26 cellular contexts compared by ENCODE assay signal in genomic region chr10:108638225-108638624, GRCh38.
"Had no signal": no experiment of that assay in that cellular context is flagged by ENCODE, and none has a peak within 500 bp of the region (broad histone marks: within the 10 kb centered on the region; RNA-seq: fewer than 3 reads in every experiment).

No MANE protein-coding gene starts in this region.

- H3K27me3 ChIP-seq: body of pancreas, colonic mucosa, esophagus squamous epithelium, gastroesophageal sphincter had no signal

- H3K27ac ChIP-seq: body of pancreas, colonic mucosa, epithelial cell of prostate, esophagus squamous epithelium, gastroesophageal sphincter had no signal

- H3K9me3 ChIP-seq: colonic mucosa, esophagus squamous epithelium, gastroesophageal sphincter had no signal

- H3K4me1 Mint-ChIP-seq: activated CD4-positive, alpha-beta T cell treated with anti-CD3 and anti-CD28 coated beads for 36 hours; activated CD4-positive, alpha-beta T cell treated with anti-CD3 and anti-CD28 coated beads, Interleukin-2, amount 10 ng/mL, durations not matched to agents 24 days and 14 days; activated naive CD4-positive, alpha-beta T cell treated with anti-CD3 and anti-CD28 coated beads, Interleukin-2, amount 10 ng/mL, durations not matched to agents 7 days and 5 days; activated naive CD8-positive, alpha-beta T cell treated with anti-CD3 and anti-CD28 coated beads, Interleukin-2, amount 10 ng/mL, durations not matched to agents 7 days and 5 days had no signal

- H3K36me3 Mint-ChIP-seq: activated CD4-positive, alpha-beta memory T cell treated with anti-CD3 and anti-CD28 coated beads for 36 hours; activated naive CD4-positive, alpha-beta T cell treated with anti-CD3 and anti-CD28 coated beads, Interleukin-2, amount 10 ng/mL, durations not matched to agents 7 days and 5 days; activated naive CD4-positive, alpha-beta T cell treated with anti-CD3 and anti-CD28 coated beads, Interleukin-2, amount 50 U/mL, for 72 hours; activated naive CD8-positive, alpha-beta T cell treated with anti-CD3 and anti-CD28 coated beads, Interleukin-2, amount 10 ng/mL, durations not matched to agents 7 days and 5 days had no signal

- H3K4me3 ChIP-seq: body of pancreas, colonic mucosa, esophagus squamous epithelium, gastroesophageal sphincter had no signal

- DNase-seq: activated CD4-positive, alpha-beta memory T cell treated with anti-CD3 and anti-CD28 coated beads for 36 hours; activated CD4-positive, alpha-beta T cell treated with anti-CD3 and anti-CD28 coated beads for 36 hours; activated CD4-positive, alpha-beta T cell treated with anti-CD3 and anti-CD28 coated beads, Interleukin-2, amount 10 ng/mL, durations not matched to agents 24 days and 14 days; activated CD4-positive, CD25-positive, alpha-beta regulatory T cell; activated CD4-positive, CD25-positive, alpha-beta regulatory T cell treated with anti-CD3 and anti-CD28 coated beads, Interleukin-2, amount 50 U/mL, for 72 hours; activated CD8-positive, alpha-beta memory T cell treated with anti-CD3 and anti-CD28 coated beads, Interleukin-2, amount 50 U/mL, for 48 hours; activated gamma-delta T cell; activated naive CD4-positive, alpha-beta T cell; activated naive CD4-positive, alpha-beta T cell treated with anti-CD3 and anti-CD28 coated beads, Interleukin-2, amount 10 ng/mL, durations not matched to agents 7 days and 5 days; activated naive CD8-positive, alpha-beta T cell treated with anti-CD3 and anti-CD28 coated beads, Interleukin-2, amount 10 ng/mL, durations not matched to agents 7 days and 5 days; activated T-cell treated with anti-CD3 and anti-CD28 coated beads for 4 hours; activated T-cell treated with anti-CD3 and anti-CD28 coated beads, Interleukin-2, amount 50 U/mL, for 24 hours; activated T-cell treated with anti-CD3 and anti-CD28 coated beads, Interleukin-2, amount 50 U/mL, for 72 hours; amygdala; aorta; body of pancreas; caudate nucleus; colonic mucosa; effector CD8-positive, alpha-beta T cell; esophagus squamous epithelium; foreskin melanocyte; T-helper 1 cell; T-helper 2 cell had no signal

- H3K27me3 Mint-ChIP-seq: activated CD4-positive, alpha-beta memory T cell treated with anti-CD3 and anti-CD28 coated beads for 36 hours; activated CD4-positive, alpha-beta T cell treated with anti-CD3 and anti-CD28 coated beads for 36 hours; activated CD4-positive, alpha-beta T cell treated with anti-CD3 and anti-CD28 coated beads, Interleukin-2, amount 10 ng/mL, durations not matched to agents 24 days and 14 days; activated naive CD4-positive, alpha-beta T cell treated with anti-CD3 and anti-CD28 coated beads, Interleukin-2, amount 10 ng/mL, durations not matched to agents 7 days and 5 days; activated naive CD8-positive, alpha-beta T cell treated with anti-CD3 and anti-CD28 coated beads, Interleukin-2, amount 10 ng/mL, durations not matched to agents 7 days and 5 days; activated T-cell treated with anti-CD3 and anti-CD28 coated beads, Interleukin-2, amount 50 U/mL, for 24 hours had no signal

- H3K36me3 ChIP-seq: colonic mucosa, esophagus squamous epithelium, gastroesophageal sphincter had no signal

- ATAC-seq: activated CD4-positive, alpha-beta T cell treated with anti-CD3 and anti-CD28 coated beads for 36 hours; activated naive CD4-positive, alpha-beta T cell treated with anti-CD3 and anti-CD28 coated beads, Interleukin-2, amount 50 U/mL, for 72 hours; activated T-cell treated with anti-CD3 and anti-CD28 coated beads, Interleukin-2, amount 50 U/mL, for 72 hours; body of pancreas; gastroesophageal sphincter had no signal

- H3K27ac Mint-ChIP-seq: activated CD4-positive, alpha-beta memory T cell treated with anti-CD3 and anti-CD28 coated beads for 36 hours; activated CD4-positive, alpha-beta T cell treated with anti-CD3 and anti-CD28 coated beads for 36 hours; activated CD4-positive, alpha-beta T cell treated with anti-CD3 and anti-CD28 coated beads, Interleukin-2, amount 10 ng/mL, durations not matched to agents 24 days and 14 days; activated naive CD4-positive, alpha-beta T cell treated with anti-CD3 and anti-CD28 coated beads, Interleukin-2, amount 10 ng/mL, durations not matched to agents 7 days and 5 days; activated naive CD4-positive, alpha-beta T cell treated with anti-CD3 and anti-CD28 coated beads, Interleukin-2, amount 50 U/mL, for 72 hours; activated naive CD8-positive, alpha-beta T cell treated with anti-CD3 and anti-CD28 coated beads, Interleukin-2, amount 10 ng/mL, durations not matched to agents 7 days and 5 days; activated T-cell treated with anti-CD3 and anti-CD28 coated beads, Interleukin-2, amount 50 U/mL, for 24 hours; activated T-cell treated with anti-CD3 and anti-CD28 coated beads, Interleukin-2, amount 50 U/mL, for 72 hours had no signal

- H3K4me1 ChIP-seq: body of pancreas, colonic mucosa, esophagus squamous epithelium, gastroesophageal sphincter had no signal

- H3K4me3 Mint-ChIP-seq: activated CD4-positive, alpha-beta memory T cell treated with anti-CD3 and anti-CD28 coated beads for 36 hours; activated CD4-positive, alpha-beta T cell treated with anti-CD3 and anti-CD28 coated beads for 36 hours; activated CD4-positive, alpha-beta T cell treated with anti-CD3 and anti-CD28 coated beads, Interleukin-2, amount 10 ng/mL, durations not matched to agents 24 days and 14 days; activated naive CD4-positive, alpha-beta T cell treated with anti-CD3 and anti-CD28 coated beads, Interleukin-2, amount 10 ng/mL, durations not matched to agents 7 days and 5 days; activated naive CD8-positive, alpha-beta T cell treated with anti-CD3 and anti-CD28 coated beads, Interleukin-2, amount 10 ng/mL, durations not matched to agents 7 days and 5 days; activated T-cell treated with anti-CD3 and anti-CD28 coated beads, Interleukin-2, amount 50 U/mL, for 24 hours; activated T-cell treated with anti-CD3 and anti-CD28 coated beads, Interleukin-2, amount 50 U/mL, for 72 hours had no signal
